ENCODE assay signal across 1 cellular context in genomic region chr1:38352869-38353268, GRCh38.
TF ChIP-seq lines count a peak whose summit lies in the region.

No MANE protein-coding gene starts in this region.

TF ChIP-seq in GM23338, 12 proteins besides CTCF, POLR2A, EP300 and RAD21 (continued from another document):
- TF ChIP-seq ZNF462 (CRISPR knock-in tag; IDR thresholded peaks at IDR 0.05), result no peak
- TF ChIP-seq EZH2 (IDR thresholded peaks at IDR 0.05; ENCODE audit: low read depth, unreplicated experiment), result no peak
- TF ChIP-seq JUNB (IDR thresholded peaks at IDR 0.05; ENCODE audit: unreplicated experiment), result no peak
- TF ChIP-seq REST (IDR thresholded peaks at IDR 0.05; ENCODE audit: unreplicated experiment), result no peak
- no peak for TF ChIP-seq ZNF114 (CRISPR knock-in tag; IDR thresholded peaks at IDR 0.05)
- TF ChIP-seq POLR2AphosphoS5 (IDR thresholded peaks at IDR 0.05; ENCODE audit: low read depth), result no peak
